In the genomic region with DNA sequence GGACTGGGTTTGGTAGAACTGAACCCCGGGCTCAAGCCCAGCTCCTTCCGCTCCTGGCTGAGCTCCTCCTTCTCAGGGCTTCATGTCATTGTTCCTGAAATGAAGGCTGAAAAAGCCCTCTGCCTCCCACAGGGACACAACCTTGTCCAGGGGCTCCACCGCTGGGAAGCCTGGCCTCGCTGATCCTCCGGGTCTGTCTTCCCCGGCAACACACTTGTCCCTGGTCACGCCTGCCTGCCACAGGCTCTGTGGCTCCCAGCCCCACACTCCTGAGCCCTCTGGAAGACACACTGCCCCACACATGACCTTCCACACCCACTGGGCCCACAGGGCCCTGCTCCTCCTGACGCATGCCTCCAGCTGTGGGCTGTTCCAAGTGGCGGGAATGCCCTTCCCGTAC, we compare ENCODE assay signal across 20 cellular contexts.
"Had no signal": no experiment of that assay in that cellular context is flagged by ENCODE, and none has a peak within 500 bp of the region (broad histone marks: within the 10 kb centered on the region; RNA-seq: fewer than 3 reads in every experiment).

No MANE protein-coding gene starts in this region.

- H3K9me3 Mint-ChIP-seq: activated naive CD4-positive, alpha-beta T cell treated with anti-CD3 and anti-CD28 coated beads, Interleukin-2, amount 50 U/mL, for 24 hours; type B pancreatic cell had no signal

- H3K27ac Mint-ChIP-seq: activated CD8-positive, alpha-beta memory T cell treated with anti-CD3 and anti-CD28 coated beads, Interleukin-2, amount 10 ng/mL, durations not matched to agents 7 days and 5 days; activated naive CD4-positive, alpha-beta T cell treated with anti-CD3 and anti-CD28 coated beads, Interleukin-2, amount 50 U/mL, for 24 hours; memory B cell; type B pancreatic cell had no signal

- DNase-seq: activated CD4-positive, alpha-beta T cell treated with anti-CD3 and anti-CD28 coated beads, Interleukin-2, amount 50 U/mL, for 4 hours; activated CD4-positive, CD25-positive, alpha-beta regulatory T cell treated with anti-CD3 and anti-CD28 coated beads, Interleukin-2, amount 50 U/mL, for 72 hours; activated CD8-positive, alpha-beta memory T cell treated with anti-CD3 and anti-CD28 coated beads, Interleukin-2, amount 10 ng/mL, durations not matched to agents 7 days and 5 days; activated effector memory CD4-positive, alpha-beta T cell treated with Interleukin-2 at 50 U/mL for 16 hours; activated T-cell treated with anti-CD3 and anti-CD28 coated beads, Interleukin-2, amount 50 U/mL, for 1 hour; adrenal gland; dorsolateral prefrontal cortex; left ventricle myocardium inferior; mucosa of descending colon; naive thymus-derived CD4-positive, alpha-beta T cell; stimulated activated CD4-positive, alpha-beta T cell treated with anti-CD3 and anti-CD28 coated beads, Interleukin-4, amount 100 ng/mL, for 24 hours; stimulated activated naive CD8-positive, alpha-beta T cell treated with anti-CD3 and anti-CD28 coated beads, Interleukin-15, Interleukin-2, amounts not matched to agents 100 U/mL and 50 U/mL, for 24 hours; T-helper 1 cell; T1000 had no signal

- H3K4me1 ChIP-seq: adrenal gland had no signal

- H3K36me3 Mint-ChIP-seq: activated CD8-positive, alpha-beta memory T cell treated with anti-CD3 and anti-CD28 coated beads, Interleukin-2, amount 10 ng/mL, durations not matched to agents 7 days and 5 days; activated naive CD4-positive, alpha-beta T cell treated with anti-CD3 and anti-CD28 coated beads, Interleukin-2, amount 50 U/mL, for 24 hours; type B pancreatic cell had no signal

- ATAC-seq: activated CD8-positive, alpha-beta memory T cell treated with anti-CD3 and anti-CD28 coated beads, Interleukin-2, amount 10 ng/mL, durations not matched to agents 7 days and 5 days; naive thymus-derived CD4-positive, alpha-beta T cell; stimulated activated naive CD8-positive, alpha-beta T cell treated with anti-CD3 and anti-CD28 coated beads, Interleukin-15, Interleukin-2, amounts not matched to agents 100 U/mL and 50 U/mL, for 24 hours had no signal

- H3K36me3 ChIP-seq: adrenal gland, left ventricle myocardium inferior, right atrium auricular region, suprapubic skin had no signal

- H3K9me3 ChIP-seq: adrenal gland, left ventricle myocardium inferior, mucosa of descending colon, right atrium auricular region, suprapubic skin had no signal

- H3K4me3 ChIP-seq: adrenal gland, dorsolateral prefrontal cortex, left ventricle myocardium inferior, mucosa of descending colon, right atrium auricular region, skin epidermis, suprapubic skin had no signal

- H3K27ac ChIP-seq: adrenal gland, dorsolateral prefrontal cortex, left ventricle myocardium inferior, right atrium auricular region, skin epidermis, suprapubic skin had no signal

- H3K4me3 Mint-ChIP-seq: activated CD8-positive, alpha-beta memory T cell treated with anti-CD3 and anti-CD28 coated beads, Interleukin-2, amount 10 ng/mL, durations not matched to agents 7 days and 5 days; activated naive CD4-positive, alpha-beta T cell treated with anti-CD3 and anti-CD28 coated beads, Interleukin-2, amount 50 U/mL, for 24 hours; memory B cell; naive thymus-derived CD4-positive, alpha-beta T cell; type B pancreatic cell had no signal
